8 cellular contexts compared by ENCODE assay signal in the genomic region with DNA sequence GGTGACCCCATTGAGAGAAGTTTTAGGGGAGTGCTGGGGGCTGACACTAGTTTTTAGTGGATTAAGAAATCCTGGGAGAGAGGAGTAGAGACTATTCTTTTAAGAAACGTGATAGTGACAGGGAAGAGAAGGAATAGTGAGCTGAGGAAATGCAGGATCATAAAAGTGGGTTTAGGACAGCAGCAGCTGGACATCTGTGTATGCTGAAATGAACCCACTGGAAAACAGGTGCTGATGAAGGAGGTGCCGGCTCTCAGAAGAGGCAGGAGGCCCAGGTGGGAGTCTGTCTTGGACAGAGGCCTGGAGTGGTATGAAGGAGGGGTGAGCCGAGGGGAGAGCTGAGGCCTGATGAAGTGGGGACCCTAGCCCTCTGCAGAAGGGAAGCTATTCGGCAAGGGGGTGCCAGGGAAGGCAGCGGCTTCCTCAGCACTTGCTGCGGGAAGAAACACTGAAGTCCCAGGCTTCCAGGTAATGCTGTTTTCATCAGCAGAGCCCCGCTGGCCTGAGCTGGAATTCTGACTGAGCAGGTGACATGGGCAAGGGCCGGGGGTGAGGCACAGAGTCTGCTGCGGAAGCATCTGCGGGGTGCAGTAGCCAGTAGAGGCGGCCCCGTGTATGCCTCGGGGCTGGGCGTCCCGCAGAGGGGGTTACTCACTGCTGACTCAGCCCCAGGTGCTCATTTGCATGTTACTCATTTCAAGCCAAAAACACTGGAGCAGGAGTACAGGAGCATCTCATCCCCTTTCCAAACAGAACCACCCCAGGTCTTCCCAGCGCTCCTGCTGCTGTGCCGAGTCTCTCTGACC.
A peak's percentile ranks its signal among the peaks of the same experiment; 100 is the strongest.
DNase-seq lines count a peak whose midpoint lies in the region; ATAC-seq and TF ChIP-seq lines count a peak whose summit lies in the region.

No MANE protein-coding gene starts in this region.

- no peaks in the 10 kb centered on the region for H3K9me2 ChIP-seq in SK-N-SH

- H3K9me3 ChIP-seq in SK-N-SH, result no peaks in the 10 kb centered on the region

- intact Hi-C loops in sciatic nerve (cut with DNase I), result no loop called here
- intact Hi-C loops in left ventricle myocardium superior (cut with micrococcal nuclease), result no loop called here

- no peak overlapping the region for H3K27ac ChIP-seq in SK-N-SH (ENCODE audit: low read depth in 2 of 2, low read length in 1 of 2)

- no peak for DNase-seq in SK-N-SH
- DNase-seq in NAMALWA (ENCODE audit: low spot score), result peak; percentile 77
- no peak for DNase-seq in sciatic nerve (ENCODE audit: low spot score)
- no peak for DNase-seq in left ventricle myocardium superior
- no peak for DNase-seq in activated CD8-positive, alpha-beta memory T cell treated with anti-CD3 and anti-CD28 coated beads for 24 hours

- H3F3A ChIP-seq in SK-N-SH (replicated peaks; ENCODE audit: insufficient read depth), result no peaks in the 10 kb centered on the region

- POLR2A ChIA-PET in SK-N-SH (lab: Yijun Ruan, JAX), result interaction anchor here (0.6 kb wide), 1 partner anchor 603 kb away, joined by 4 read pairs; no protein-coding TSS in a partner anchor

- ATAC-seq in SK-N-SH treated with all-trans-retinoic acid at 6 μM for 48 hours, result no peak
- ATAC-seq in HG02588 (IDR thresholded peaks at IDR 0.05; ENCODE audit: unreplicated experiment), result peak; percentile 64
- ATAC-seq in esophagus mucosa, result peak; percentile 100
- peak; percentile 54 for ATAC-seq in sciatic nerve
- no peak for ATAC-seq in left ventricle myocardium superior

- H3K79me2 ChIP-seq in SK-N-SH (ENCODE audit: insufficient read depth), result no peaks in the 10 kb centered on the region

- TF ChIP-seq RAD21 in SK-N-SH (IDR thresholded peaks at IDR 0.05; ENCODE audit: low read length), result no peak

- no peak for TF ChIP-seq CTCF in SK-N-SH (IDR thresholded peaks at IDR 0.05)

- H4K20me1 ChIP-seq in SK-N-SH (ENCODE audit: insufficient read depth), result no peaks in the 10 kb centered on the region

- H3K9ac ChIP-seq in SK-N-SH, result no peak overlapping the region

- no peaks in the 10 kb centered on the region for H3K27me3 ChIP-seq in SK-N-SH (ENCODE audit: insufficient read depth)

- CTCF ChIA-PET in SK-N-SH (lab: Yijun Ruan, JAX), result interaction anchor here (0.8 to 2.5 kb wide), 3 partner anchors 12 to 315 kb away, joined by 3 to 17 read pairs (median 7); no protein-coding TSS in a partner anchor

- TF ChIP-seq EP300 in SK-N-SH (IDR thresholded peaks at IDR 0.05; ENCODE audit: borderline replicate concordance in 1 of 2, low read depth in 1 of 2, low read length in 1 of 2), result no peak

- no peak overlapping the region for H3K4me2 ChIP-seq in SK-N-SH

- H3K4me3 ChIP-seq in SK-N-SH (ENCODE audit: low read depth in 2 of 2, low read length in 1 of 2), result no peak overlapping the region

- H3K4me1 ChIP-seq in SK-N-SH (ENCODE audit: control insufficient read depth in 1 of 2, insufficient read depth in 2 of 2, low read depth in 1 of 2, low read length in 1 of 2), result peaks cover 0 to 10% of the 10 kb centered on the region in 2 experiments; a peak in 1 of 4 replicates

- 76% methylated on average over 7 of the region's 17 CpGs for WGBS in SK-N-SH (ENCODE audit: low lambda C conversion rate)

- no peaks in the 10 kb centered on the region for H3K36me3 ChIP-seq in SK-N-SH (replicated peaks in 1 of 2; ENCODE audit: control insufficient read depth in 1 of 2, insufficient read depth in 2 of 2, low read length in 1 of 2)

- H2AFZ ChIP-seq in SK-N-SH (ENCODE audit: low read depth), result no peak overlapping the region

TF ChIP-seq in SK-N-SH, 30 proteins besides CTCF, POLR2A, EP300 and RAD21:
- TF ChIP-seq TCF12 (IDR thresholded peaks at IDR 0.05), result peak; percentile 22; the same call in 1 of the 2 replicates
- TF ChIP-seq SIN3A (IDR thresholded peaks at IDR 0.05; ENCODE audit: borderline replicate concordance, low read depth, low read length), result no peak
- TF ChIP-seq ELF1 (IDR thresholded peaks at IDR 0.05), result no peak
- TF ChIP-seq FOSL2 (IDR thresholded peaks at IDR 0.05; ENCODE audit: borderline replicate concordance, low read depth), result peak; percentile 18; the same call in 1 of the 2 replicates
- no peak for TF ChIP-seq NRF1 (IDR thresholded peaks at IDR 0.05; ENCODE audit: low read depth, low read length)
- no peak for TF ChIP-seq EZH2phosphoT487 (IDR thresholded peaks at IDR 0.05; ENCODE audit: borderline replicate concordance, low read depth)

TF ChIP-seq in SK-N-SH treated with all-trans-retinoic acid at 6 μM for 48 hours, 23 proteins besides CTCF, POLR2A, EP300 and RAD21 (continues in another document):
- no peak for TF ChIP-seq TOX (CRISPR knock-in tag; IDR thresholded peaks at IDR 0.05; ENCODE audit: borderline replicate concordance)
- TF ChIP-seq TCF4 (CRISPR knock-in tag; IDR thresholded peaks at IDR 0.05; ENCODE audit: borderline replicate concordance), result no peak
- TF ChIP-seq RARB (CRISPR knock-in tag; IDR thresholded peaks at IDR 0.05), result no peak
- TF ChIP-seq ESRRG (CRISPR knock-in tag; IDR thresholded peaks at IDR 0.05), result no peak
- TF ChIP-seq OSR1 (CRISPR knock-in tag; IDR thresholded peaks at IDR 0.05), result no peak
- no peak for TF ChIP-seq SNAI2 (CRISPR knock-in tag; IDR thresholded peaks at IDR 0.05)
- no peak for TF ChIP-seq CSDC2 (CRISPR knock-in tag; IDR thresholded peaks at IDR 0.05)
- TF ChIP-seq ZFP3 (CRISPR knock-in tag; IDR thresholded peaks at IDR 0.05), result no peak
- TF ChIP-seq GLIS3 (CRISPR knock-in tag; IDR thresholded peaks at IDR 0.05), result no peak
- TF ChIP-seq, protein P1, sequence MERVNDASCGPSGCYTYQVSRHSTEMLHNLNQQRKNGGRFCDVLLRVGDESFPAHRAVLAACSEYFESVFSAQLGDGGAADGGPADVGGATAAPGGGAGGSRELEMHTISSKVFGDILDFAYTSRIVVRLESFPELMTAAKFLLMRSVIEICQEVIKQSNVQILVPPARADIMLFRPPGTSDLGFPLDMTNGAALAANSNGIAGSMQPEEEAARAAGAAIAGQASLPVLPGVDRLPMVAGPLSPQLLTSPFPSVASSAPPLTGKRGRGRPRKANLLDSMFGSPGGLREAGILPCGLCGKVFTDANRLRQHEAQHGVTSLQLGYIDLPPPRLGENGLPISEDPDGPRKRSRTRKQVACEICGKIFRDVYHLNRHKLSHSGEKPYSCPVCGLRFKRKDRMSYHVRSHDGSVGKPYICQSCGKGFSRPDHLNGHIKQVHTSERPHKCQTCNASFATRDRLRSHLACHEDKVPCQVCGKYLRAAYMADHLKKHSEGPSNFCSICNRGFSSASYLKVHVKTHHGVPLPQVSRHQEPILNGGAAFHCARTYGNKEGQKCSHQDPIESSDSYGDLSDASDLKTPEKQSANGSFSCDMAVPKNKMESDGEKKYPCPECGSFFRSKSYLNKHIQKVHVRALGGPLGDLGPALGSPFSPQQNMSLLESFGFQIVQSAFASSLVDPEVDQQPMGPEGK (CRISPR knock-in tag; IDR thresholded peaks at IDR 0.05; ENCODE audit: borderline replicate concordance), result no peak
- TF ChIP-seq, protein P2, sequence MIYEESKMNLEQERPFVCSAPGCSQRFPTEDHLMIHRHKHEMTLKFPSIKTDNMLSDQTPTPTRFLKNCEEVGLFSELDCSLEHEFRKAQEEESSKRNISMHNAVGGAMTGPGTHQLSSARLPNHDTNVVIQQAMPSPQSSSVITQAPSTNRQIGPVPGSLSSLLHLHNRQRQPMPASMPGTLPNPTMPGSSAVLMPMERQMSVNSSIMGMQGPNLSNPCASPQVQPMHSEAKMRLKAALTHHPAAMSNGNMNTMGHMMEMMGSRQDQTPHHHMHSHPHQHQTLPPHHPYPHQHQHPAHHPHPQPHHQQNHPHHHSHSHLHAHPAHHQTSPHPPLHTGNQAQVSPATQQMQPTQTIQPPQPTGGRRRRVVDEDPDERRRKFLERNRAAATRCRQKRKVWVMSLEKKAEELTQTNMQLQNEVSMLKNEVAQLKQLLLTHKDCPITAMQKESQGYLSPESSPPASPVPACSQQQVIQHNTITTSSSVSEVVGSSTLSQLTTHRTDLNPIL (CRISPR knock-in tag; IDR thresholded peaks at IDR 0.05; ENCODE audit: low read depth), result no peak
- no peak for TF ChIP-seq ZC3H10 (CRISPR knock-in tag; IDR thresholded peaks at IDR 0.05)
- TF ChIP-seq ISL1 (CRISPR knock-in tag; IDR thresholded peaks at IDR 0.05), result no peak
- TF ChIP-seq, protein P3, sequence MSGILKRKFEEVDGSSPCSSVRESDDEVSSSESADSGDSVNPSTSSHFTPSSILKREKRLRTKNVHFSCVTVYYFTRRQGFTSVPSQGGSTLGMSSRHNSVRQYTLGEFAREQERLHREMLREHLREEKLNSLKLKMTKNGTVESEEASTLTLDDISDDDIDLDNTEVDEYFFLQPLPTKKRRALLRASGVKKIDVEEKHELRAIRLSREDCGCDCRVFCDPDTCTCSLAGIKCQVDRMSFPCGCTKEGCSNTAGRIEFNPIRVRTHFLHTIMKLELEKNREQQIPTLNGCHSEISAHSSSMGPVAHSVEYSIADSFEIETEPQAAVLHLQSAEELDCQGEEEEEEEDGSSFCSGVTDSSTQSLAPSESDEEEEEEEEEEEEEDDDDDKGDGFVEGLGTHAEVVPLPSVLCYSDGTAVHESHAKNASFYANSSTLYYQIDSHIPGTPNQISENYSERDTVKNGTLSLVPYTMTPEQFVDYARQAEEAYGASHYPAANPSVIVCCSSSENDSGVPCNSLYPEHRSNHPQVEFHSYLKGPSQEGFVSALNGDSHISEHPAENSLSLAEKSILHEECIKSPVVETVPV (CRISPR knock-in tag; IDR thresholded peaks at IDR 0.05), result no peak
- TF ChIP-seq BACH2 (CRISPR knock-in tag; IDR thresholded peaks at IDR 0.05; ENCODE audit: borderline replicate concordance), result no peak
- no peak for TF ChIP-seq ARNTL (CRISPR knock-in tag; IDR thresholded peaks at IDR 0.05; ENCODE audit: borderline replicate concordance, low read depth)
- TF ChIP-seq ZNF70 (CRISPR knock-in tag; IDR thresholded peaks at IDR 0.05), result no peak

Comparison
In these comparisons a context has a peak if more than half of its experiments do, and no peak if none do; other contexts are left out.
1. ATAC-seq: peak in HG02588 (single experiment), esophagus mucosa (single experiment) and sciatic nerve (single experiment); none in SK-N-SH treated with all-trans-retinoic acid at 6 μM for 48 hours (single experiment) and left ventricle myocardium superior (single experiment).